ENCODE assay signal across 8 cellular contexts in genomic region chr4:145097331-145097820, GRCh38. TPM values are rescaled to one million over a fixed set of nuclear protein-coding genes. Genes with fewer than 3 reads are reported as not detected.
DNase-seq lines count a peak whose midpoint lies in the region; ATAC-seq and TF ChIP-seq lines count a peak whose summit lies in the region.

No MANE protein-coding gene starts in this region.

- peaks cover 3% of the 10 kb centered on the region for H3K4me1 Mint-ChIP-seq in type B pancreatic cell (ENCODE audit: unreplicated experiment)

- peaks cover 12% of the 10 kb centered on the region for H3K9me3 Mint-ChIP-seq in type B pancreatic cell

- TF ChIP-seq CTCF in type B pancreatic cell (conservative IDR thresholded peaks at IDR 0.05) = no peak

- ATAC-seq in GM18907 (IDR thresholded peaks at IDR 0.05; ENCODE audit: unreplicated experiment) (peak; percentile 3), HG03064 (IDR thresholded peaks at IDR 0.05; ENCODE audit: low read depth, unreplicated experiment) (peak; percentile 1), left lobe of liver (peak; percentile 9)

- H3K36me3 Mint-ChIP-seq in type B pancreatic cell = peaks cover 32% of the 10 kb centered on the region

- DNase-seq in left lobe of liver (ENCODE audit: low spot score) = no peak
- DNase-seq in type B pancreatic cell (ENCODE audit: extremely low spot score, unreplicated experiment) = no peak
- DNase-seq in DMS114 treated with DMSO at 0.1 percent for 48 hours (lab: John Stamatoyannopoulos, UW; ENCODE audit: unreplicated experiment) = no peak
- DNase-seq in cerebellar cortex (ENCODE audit: low spot score) = no peak
- DNase-seq in germinal center (ENCODE audit: low spot score) = no peak

- no peaks in the 10 kb centered on the region for H3K27me3 Mint-ChIP-seq in type B pancreatic cell

- peak overlapping the region; percentile 52 for H3K27ac ChIP-seq in adipose tissue (ENCODE audit: low read depth, low read length)

- peak overlapping the region; percentile 100 for H3K27ac Mint-ChIP-seq in type B pancreatic cell

- peak overlapping the region; percentile 97 for H3K4me3 Mint-ChIP-seq in type B pancreatic cell

- 4 to 9% (median 9%) methylated on average over 10 of the region's 10 CpGs for WGBS in adipose tissue, 3 donors

RNA-seq across cellular contexts. Expression of gene ANAPC10, which starts 0.6 kb away (rescaled TPM):
- polyA plus RNA-seq in adipose tissue = 10 to 100 TPM in 2 of 3 donors, 1 to 10 TPM in 1; 9.4 to 23.8 (median 14.9) TPM
- total RNA-seq in left lobe of liver (6.3 TPM), type B pancreatic cell (ENCODE audit: low replicate concordance) (18.5 and 21.0 TPM in 2 replicates)

RNA-seq across cellular contexts. Expression of gene ABCE1, which starts 0.7 kb away (rescaled TPM):
- polyA plus RNA-seq in adipose tissue = 10 to 100 TPM; 19.7 to 35.1 (median 31.0) TPM
- total RNA-seq in left lobe of liver (18.8 TPM), type B pancreatic cell (ENCODE audit: low replicate concordance) (62.1 and 77.9 TPM in 2 replicates)
